Comparison of ENCODE assay signal across 8 cellular contexts in the genomic region with DNA sequence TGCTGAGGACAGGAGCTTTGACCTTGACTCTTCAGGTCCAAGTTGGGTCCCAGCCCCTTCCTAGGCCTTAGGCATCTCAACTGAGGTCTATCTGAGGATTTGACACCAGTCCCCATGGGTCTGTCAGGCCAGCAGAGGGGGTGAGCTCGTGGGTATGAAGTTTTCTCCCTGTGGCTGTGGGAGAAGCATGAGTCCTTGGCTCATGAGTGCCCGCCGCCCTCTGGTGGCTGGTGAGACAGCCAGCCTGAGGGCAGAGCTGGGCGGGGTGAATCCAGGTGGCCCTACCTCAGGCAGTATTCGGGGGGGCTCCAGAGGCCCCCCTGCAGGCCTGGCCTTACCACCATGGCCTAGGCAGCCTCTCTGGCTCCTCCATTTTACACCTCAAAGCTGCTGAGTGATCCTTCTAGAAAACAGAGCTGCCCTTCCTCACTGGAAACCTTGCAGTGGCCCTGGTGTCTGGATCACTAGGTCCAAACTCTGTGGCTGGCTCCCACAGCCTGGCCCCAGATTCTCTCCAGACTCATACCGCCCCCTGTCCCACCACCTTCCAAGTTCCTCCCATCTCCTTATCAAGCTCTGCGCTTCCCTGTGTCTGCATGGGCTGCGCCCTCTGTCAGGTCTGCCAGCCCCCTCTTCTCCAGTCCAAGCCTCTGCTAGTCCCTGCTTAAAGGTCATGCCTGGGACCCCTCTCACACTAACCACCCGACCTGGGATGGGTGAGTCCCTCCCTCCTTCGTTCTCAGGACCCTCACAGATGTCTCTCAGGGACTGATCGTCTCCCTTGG. TPM values are rescaled to one million over a fixed set of nuclear protein-coding genes. Genes with fewer than 3 reads are reported as not detected.
DNase-seq lines count a peak whose midpoint lies in the region; ATAC-seq and TF ChIP-seq lines count a peak whose summit lies in the region.

No MANE protein-coding gene starts in this region.

- no peak for TF ChIP-seq POLR2A in right lobe of liver (IDR thresholded peaks at IDR 0.05)

- TF ChIP-seq CTCF in coronary artery (IDR thresholded peaks at IDR 0.05) = peak; percentile 92
- peak; percentile 95 to 99 (median 96) for TF ChIP-seq CTCF in right lobe of liver (IDR thresholded peaks at IDR 0.05)

- H3K27me3 ChIP-seq in right lobe of liver = no peaks in the 10 kb centered on the region

- intact Hi-C loops in right lobe of liver (cut with DNase I) = loop anchor here (5.0 to 10.0 kb wide), 2 partner anchors 114 to 146 kb away; no protein-coding TSS in a partner anchor

- no peak overlapping the region for H3K4me3 ChIP-seq in coronary artery
- no peak overlapping the region for H3K4me3 ChIP-seq in right lobe of liver

- H3K9me3 ChIP-seq in right lobe of liver = no peaks in the 10 kb centered on the region

- WGBS in right lobe of liver (ENCODE audit: insufficient coverage, low coverage, low lambda C conversion rate, missing lambda C conversion rate) = 18% methylated on average over 5 of the region's 11 CpGs

- H3K36me3 ChIP-seq in right lobe of liver = no peaks in the 10 kb centered on the region

- H3K27ac ChIP-seq in coronary artery (no peak overlapping the region), right lobe of liver (no peak overlapping the region)

- H3K4me1 ChIP-seq in right lobe of liver = no peaks in the 10 kb centered on the region

- peak; percentile 26 for DNase-seq in DMS153 (lab: John Stamatoyannopoulos, UW)
- peak; percentile 66 for DNase-seq in NCI-H748 (lab: John Stamatoyannopoulos, UW; ENCODE audit: unreplicated experiment)
- peak; percentile 86 for DNase-seq in activated CD4-positive, alpha-beta T cell treated with anti-CD3 and anti-CD28 coated beads, Interleukin-2, amount 50 U/mL, for 1 hour
- DNase-seq in coronary artery (ENCODE audit: low spot score) = peak; percentile 84
- DNase-seq in right lobe of liver = peak; percentile 88 to 89 (median 88)
- peak; percentile 69 to 80 (median 70) for DNase-seq in stimulated activated CD4-positive, alpha-beta T cell treated with anti-CD3 and anti-CD28 coated beads, TNF-alpha, amount 100 ng/mL, for 24 hours (ENCODE audit: low read depth in 3 of 3)

- ATAC-seq in HG02763 (IDR thresholded peaks at IDR 0.05; ENCODE audit: unreplicated experiment) = peak; percentile 50
- peak; percentile 94 to 96 (median 95) for ATAC-seq in right lobe of liver
- no peak for ATAC-seq in HG03097 (IDR thresholded peaks at IDR 0.05; ENCODE audit: low FRiP score, unreplicated experiment)

RNA-seq across cellular contexts. Expression of a gene that starts 16.1 kb away (rescaled TPM):
- total RNA-seq in right lobe of liver = not detected

RNA-seq across cellular contexts. Expression of a gene that starts 22.8 kb away (rescaled TPM):
- total RNA-seq in right lobe of liver = 1 to 10 TPM in 2 of 6 experiments, under 1 TPM in 3, not detected in 1; 0.22 to 1.3 (median 0.74) TPM

RNA-seq across cellular contexts. Expression of a gene that starts 31.0 kb away (rescaled TPM):
- 10 to 100 TPM; 23.7 to 81.4 (median 29.6) TPM for total RNA-seq in right lobe of liver

RNA-seq across cellular contexts. Expression of a gene that starts 40.7 kb away (rescaled TPM):
- total RNA-seq in right lobe of liver = 10 to 100 TPM; 22.0 to 46.5 (median 34.6) TPM

Comparison
In these comparisons a context has a peak if more than half of its experiments do, and no peak if none do; other contexts are left out.
1. DNase-seq: peak in every context shown above with its lines; median percentile 88 in right lobe of liver; 86 in activated CD4-positive, alpha-beta T cell treated with anti-CD3 and anti-CD28 coated beads, Interleukin-2, amount 50 U/mL, for 1 hour; 84 in coronary artery; 70 in stimulated activated CD4-positive, alpha-beta T cell treated with anti-CD3 and anti-CD28 coated beads, TNF-alpha, amount 100 ng/mL, for 24 hours; 66 in NCI-H748; 26 in DMS153.